In the genomic region with DNA sequence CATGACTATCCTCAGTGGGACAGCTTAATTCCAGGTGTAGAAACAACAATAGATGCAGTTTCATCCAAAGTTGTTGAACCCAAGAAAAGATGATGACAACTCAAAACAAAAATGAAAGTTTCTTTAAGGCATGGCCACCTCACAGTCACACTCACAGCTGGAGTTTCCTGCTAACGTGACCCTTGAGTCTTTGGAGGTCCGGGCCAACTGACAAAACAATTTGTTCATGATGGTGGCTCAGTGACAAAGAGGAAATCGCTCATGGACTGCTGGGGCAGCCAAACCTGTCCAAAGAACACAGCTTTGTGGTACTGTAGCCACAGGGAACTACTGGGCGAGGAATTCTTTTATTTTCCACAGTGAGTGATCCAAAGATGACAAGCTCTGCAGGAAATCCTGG, we compare ENCODE assay signal across 1 cellular context.
TF ChIP-seq lines count a peak whose summit lies in the region.

No MANE protein-coding gene starts in this region.

TF ChIP-seq in GM12878, 131 proteins besides CTCF, POLR2A, EP300 and RAD21 (continued from another document):
- no peak for TF ChIP-seq NFXL1 (IDR thresholded peaks at IDR 0.05; ENCODE audit: borderline replicate concordance)
- no peak for TF ChIP-seq ETV6 (conservative IDR thresholded peaks at IDR 0.05 in 1 of 2, IDR thresholded peaks at IDR 0.05 in 1 of 2; ENCODE audit: borderline replicate concordance in 1 of 2, low read depth in 1 of 2)
- TF ChIP-seq, protein P1, sequence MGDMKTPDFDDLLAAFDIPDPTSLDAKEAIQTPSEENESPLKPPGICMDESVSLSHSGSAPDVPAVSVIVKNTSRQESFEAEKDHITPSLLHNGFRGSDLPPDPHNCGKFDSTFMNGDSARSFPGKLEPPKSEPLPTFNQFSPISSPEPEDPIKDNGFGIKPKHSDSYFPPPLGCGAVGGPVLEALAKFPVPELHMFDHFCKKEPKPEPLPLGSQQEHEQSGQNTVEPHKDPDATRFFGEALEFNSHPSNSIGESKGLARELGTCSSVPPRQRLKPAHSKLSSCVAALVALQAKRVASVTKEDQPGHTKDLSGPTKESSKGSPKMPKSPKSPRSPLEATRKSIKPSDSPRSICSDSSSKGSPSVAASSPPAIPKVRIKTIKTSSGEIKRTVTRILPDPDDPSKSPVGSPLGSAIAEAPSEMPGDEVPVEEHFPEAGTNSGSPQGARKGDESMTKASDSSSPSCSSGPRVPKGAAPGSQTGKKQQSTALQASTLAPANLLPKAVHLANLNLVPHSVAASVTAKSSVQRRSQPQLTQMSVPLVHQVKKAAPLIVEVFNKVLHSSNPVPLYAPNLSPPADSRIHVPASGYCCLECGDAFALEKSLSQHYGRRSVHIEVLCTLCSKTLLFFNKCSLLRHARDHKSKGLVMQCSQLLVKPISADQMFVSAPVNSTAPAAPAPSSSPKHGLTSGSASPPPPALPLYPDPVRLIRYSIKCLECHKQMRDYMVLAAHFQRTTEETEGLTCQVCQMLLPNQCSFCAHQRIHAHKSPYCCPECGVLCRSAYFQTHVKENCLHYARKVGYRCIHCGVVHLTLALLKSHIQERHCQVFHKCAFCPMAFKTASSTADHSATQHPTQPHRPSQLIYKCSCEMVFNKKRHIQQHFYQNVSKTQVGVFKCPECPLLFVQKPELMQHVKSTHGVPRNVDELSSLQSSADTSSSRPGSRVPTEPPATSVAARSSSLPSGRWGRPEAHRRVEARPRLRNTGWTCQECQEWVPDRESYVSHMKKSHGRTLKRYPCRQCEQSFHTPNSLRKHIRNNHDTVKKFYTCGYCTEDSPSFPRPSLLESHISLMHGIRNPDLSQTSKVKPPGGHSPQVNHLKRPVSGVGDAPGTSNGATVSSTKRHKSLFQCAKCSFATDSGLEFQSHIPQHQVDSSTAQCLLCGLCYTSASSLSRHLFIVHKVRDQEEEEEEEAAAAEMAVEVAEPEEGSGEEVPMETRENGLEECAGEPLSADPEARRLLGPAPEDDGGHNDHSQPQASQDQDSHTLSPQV (IDR thresholded peaks at IDR 0.05): no peak
- no peak for TF ChIP-seq USF1 (IDR thresholded peaks at IDR 0.05; ENCODE audit: borderline replicate concordance, extremely low read length, insufficient read depth, low read depth, low read length)
- TF ChIP-seq RELB (IDR thresholded peaks at IDR 0.05; ENCODE audit: low read depth): no peak
- no peak for TF ChIP-seq MYB (IDR thresholded peaks at IDR 0.05; ENCODE audit: borderline replicate concordance, low read depth, low read length)
- no peak for TF ChIP-seq CBFB (IDR thresholded peaks at IDR 0.05; ENCODE audit: low read depth)
